In genomic region chr10:119371704-119372663, GRCh38 we compare ENCODE assay signal across 10 cellular contexts.
DNase-seq lines count a peak whose midpoint lies in the region; ATAC-seq and TF ChIP-seq lines count a peak whose summit lies in the region.
"Had no signal": no experiment of that assay in that cellular context is flagged by ENCODE, and none has a peak within 500 bp of the region (broad histone marks: within the 10 kb centered on the region; RNA-seq: fewer than 3 reads in every experiment).

No MANE protein-coding gene starts in this region.

- no peak overlapping the region for H3K9ac ChIP-seq in neuronal stem cell (ENCODE audit: low read depth, low read length, poor library complexity)
- H3K9ac ChIP-seq in smooth muscle cell (ENCODE audit: low read depth), result no peak overlapping the region

- no peak overlapping the region for H2AFZ ChIP-seq in neuronal stem cell (ENCODE audit: low read length)
- H2AFZ ChIP-seq in smooth muscle cell (ENCODE audit: low read depth), result no peak overlapping the region

- no peak overlapping the region for H4K91ac ChIP-seq in neuronal stem cell (ENCODE audit: low read depth, low read length, poor library complexity)

- H3K79me2 ChIP-seq in smooth muscle cell (ENCODE audit: low read depth), result no peaks in the 10 kb centered on the region

- H3K4me1 ChIP-seq in ascending aorta (peaks cover 33 to 50% of the 10 kb centered on the region in 2 donors), neuronal stem cell (ENCODE audit: control insufficient read depth in 2 of 2, insufficient read depth in 1 of 2, low read depth in 1 of 2, low read length in 2 of 2) (peaks cover 11 to 25% of the 10 kb centered on the region in 2 donors), smooth muscle cell (ENCODE audit: low read depth) (no peaks in the 10 kb centered on the region)

- no peak overlapping the region for H2BK120ac ChIP-seq in neuronal stem cell (ENCODE audit: low read depth, low read length)

- H2AK5ac ChIP-seq in neuronal stem cell (ENCODE audit: low read depth, low read length), result peak overlapping the region; percentile 26

- DNase-seq in GM12864 (ENCODE audit: low read depth) (no peak), ascending aorta (ENCODE audit: low spot score in 2 of 2) (no peak), neuronal stem cell (ENCODE audit: low spot score) (no peak), smooth muscle cell (lab: John Stamatoyannopoulos, UW; ENCODE audit: unreplicated experiment) (no peak)
- no peak for DNase-seq in effector CD4-positive, alpha-beta T cell
- no peak for DNase-seq in activated effector memory CD4-positive, alpha-beta T cell treated with Interleukin-2 at 50 U/mL for 16 hours
- no peak for DNase-seq in stimulated activated CD4-positive, alpha-beta T cell treated with anti-CD3 and anti-CD28 coated beads, Interleukin-2, amount 100 ng/mL, for 24 hours
- DNase-seq: NCI-H526, T-helper 9 cell had no signal

- peak overlapping the region; percentile 44 for H3K18ac ChIP-seq in neuronal stem cell (ENCODE audit: low read length)

- no peaks in the 10 kb centered on the region for H3K79me1 ChIP-seq in neuronal stem cell (ENCODE audit: low read depth, low read length)

- no CpG with 5 or more reads among the region's 7 CpGs for WGBS in neuronal stem cell (ENCODE audit: extremely low coverage in 2 of 2, insufficient read length in 2 of 2, insufficient replicate concordance in 1 of 2), 2 donors
- 82% methylated on average over 7 of the region's 7 CpGs for WGBS in smooth muscle cell (ENCODE audit: low lambda C conversion rate)

- ATAC-seq in GM21515 (IDR thresholded peaks at IDR 0.05; ENCODE audit: unreplicated experiment), result peak; percentile 36

- H3K9me3 ChIP-seq in ascending aorta, result no peaks in the 10 kb centered on the region
- no peaks in the 10 kb centered on the region for H3K9me3 ChIP-seq in neuronal stem cell (replicated peaks in 1 of 2; ENCODE audit: control insufficient read depth in 2 of 2, insufficient read depth in 1 of 2, low read depth in 1 of 2, low read length in 2 of 2)
- H3K9me3 ChIP-seq in smooth muscle cell (replicated peaks; ENCODE audit: low read depth), result no peaks in the 10 kb centered on the region

- no peaks in the 10 kb centered on the region for H3F3A ChIP-seq in smooth muscle cell (ENCODE audit: low read depth)

- intact Hi-C loops in ascending aorta (cut with DNase I), result loop anchor here (5.0 kb wide), 4 partner anchors 35 to 120 kb away; no protein-coding TSS in a partner anchor

- H3K14ac ChIP-seq in neuronal stem cell (ENCODE audit: low read length), result no peak overlapping the region

- H4K8ac ChIP-seq in neuronal stem cell (ENCODE audit: low read depth, low read length), result no peak overlapping the region

- H3K27me3 ChIP-seq in ascending aorta, result no peaks in the 10 kb centered on the region
- H3K27me3 ChIP-seq in neuronal stem cell (ENCODE audit: control insufficient read depth in 3 of 3, insufficient read depth in 3 of 3, low read depth in 1 of 3, low read length in 3 of 3), result no peaks in the 10 kb centered on the region
- no peaks in the 10 kb centered on the region for H3K27me3 ChIP-seq in smooth muscle cell (ENCODE audit: low read depth)

- H3K4me2 ChIP-seq in neuronal stem cell (ENCODE audit: insufficient read depth, low read length, poor library complexity, severe bottlenecking), result no peak overlapping the region
- H3K4me2 ChIP-seq in smooth muscle cell, result no peak overlapping the region

- TF ChIP-seq CTCF in GM12864 (IDR thresholded peaks at IDR 0.05; ENCODE audit: low read depth, low read length, missing control alignments) (peak; percentile 10), ascending aorta (IDR thresholded peaks at IDR 0.05) (no peak), smooth muscle cell (IDR thresholded peaks at IDR 0.05; ENCODE audit: borderline replicate concordance, insufficient read depth, poor library complexity, severe bottlenecking) (no peak)

- H3K27ac ChIP-seq in ascending aorta (peak overlapping the region; percentile 64 to 81), neuronal stem cell (replicated peaks; ENCODE audit: low read length) (no peak overlapping the region), smooth muscle cell (ENCODE audit: low read depth) (no peak overlapping the region)

- H3K4me3 ChIP-seq in GM12864 (ENCODE audit: low read depth, low read length) (no peak overlapping the region), ascending aorta (no peak overlapping the region), neuronal stem cell (ENCODE audit: low read length in 2 of 2) (no peak overlapping the region), smooth muscle cell (no peak overlapping the region)

- no peaks in the 10 kb centered on the region for H3K36me3 ChIP-seq in ascending aorta
- no peaks in the 10 kb centered on the region for H3K36me3 ChIP-seq in neuronal stem cell (replicated peaks in 1 of 2; ENCODE audit: control insufficient read depth in 2 of 2, insufficient read depth in 2 of 2, low read length in 2 of 2)
- H3K36me3 ChIP-seq in smooth muscle cell (ENCODE audit: low read depth), result no peaks in the 10 kb centered on the region

- no peak overlapping the region for H2BK15ac ChIP-seq in neuronal stem cell (ENCODE audit: low read length)

- no peak overlapping the region for H2BK12ac ChIP-seq in neuronal stem cell (ENCODE audit: low read length)

- no peak overlapping the region for H3K4ac ChIP-seq in neuronal stem cell (ENCODE audit: low read length)

- H2BK5ac ChIP-seq in neuronal stem cell (ENCODE audit: low read length), result no peak overlapping the region

- no peak overlapping the region for H3K23ac ChIP-seq in neuronal stem cell (ENCODE audit: low read depth, low read length, poor library complexity)

- H4K20me1 ChIP-seq in smooth muscle cell (ENCODE audit: low read depth), result peaks cover 5% of the 10 kb centered on the region

Comparison
In these comparisons a context has a peak if more than half of its experiments do, and no peak if none do; other contexts are left out.
1. H3K27ac ChIP-seq: peak in ascending aorta (2 of 2); none in neuronal stem cell (single experiment) and smooth muscle cell (single experiment).